In the genomic region with DNA sequence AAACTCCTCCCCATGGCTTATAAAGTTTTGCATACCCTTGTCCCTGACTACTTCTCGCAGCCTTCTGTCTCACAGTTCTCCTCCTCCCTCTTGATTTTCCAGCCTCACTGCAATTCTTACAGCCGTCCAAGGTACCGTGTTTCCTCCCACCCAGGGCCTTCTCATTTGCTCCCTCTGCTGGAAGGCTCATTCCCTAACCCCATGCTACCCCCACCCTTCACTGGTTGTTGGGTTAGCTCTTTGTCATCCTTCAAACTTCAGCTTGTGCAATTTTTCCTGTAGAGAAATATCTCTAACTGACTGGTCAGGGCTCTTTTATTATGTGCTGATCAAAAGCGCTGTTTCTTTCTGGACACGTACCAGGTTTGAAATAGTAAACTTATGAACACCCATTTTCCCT, we compare ENCODE assay signal across 1 cellular context.
TF ChIP-seq lines count a peak whose summit lies in the region.

No MANE protein-coding gene starts in this region.

TF ChIP-seq in HepG2, 621 proteins besides CTCF, POLR2A, EP300 and RAD21 (continued from another document):
- TF ChIP-seq, protein P1, sequence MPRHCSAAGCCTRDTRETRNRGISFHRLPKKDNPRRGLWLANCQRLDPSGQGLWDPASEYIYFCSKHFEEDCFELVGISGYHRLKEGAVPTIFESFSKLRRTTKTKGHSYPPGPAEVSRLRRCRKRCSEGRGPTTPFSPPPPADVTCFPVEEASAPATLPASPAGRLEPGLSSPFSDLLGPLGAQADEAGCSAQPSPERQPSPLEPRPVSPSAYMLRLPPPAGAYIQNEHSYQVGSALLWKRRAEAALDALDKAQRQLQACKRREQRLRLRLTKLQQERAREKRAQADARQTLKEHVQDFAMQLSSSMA (CRISPR knock-in tag; IDR thresholded peaks at IDR 0.05), result no peak
TF ChIP-seq in HepG2: peak in this region for 2.
